17 cellular contexts compared by ENCODE assay signal in genomic region chr5:90054612-90055011, GRCh38.
A peak's percentile ranks its signal among the peaks of the same experiment; 100 is the strongest.
DNase-seq lines count a peak whose midpoint lies in the region; ATAC-seq and TF ChIP-seq lines count a peak whose summit lies in the region.
"Had no signal": no experiment of that assay in that cellular context is flagged by ENCODE, and none has a peak within 500 bp of the region (broad histone marks: within the 10 kb centered on the region; RNA-seq: fewer than 3 reads in every experiment).

No MANE protein-coding gene starts in this region.

- H3K27ac ChIP-seq in PC-3 (ENCODE audit: low read length) (peak overlapping the region; percentile 65; the same call in 1 of the 2 replicates), brain microvascular endothelial cell (peak overlapping the region; percentile 89)

- peak; percentile 53 for ATAC-seq in PC-3
- no peak for ATAC-seq in GM19035 (IDR thresholded peaks at IDR 0.05; ENCODE audit: unreplicated experiment)
- ATAC-seq in sciatic nerve, result no peak
- ATAC-seq in HG03025 (IDR thresholded peaks at IDR 0.05; ENCODE audit: low FRiP score, unreplicated experiment), result no peak
- no peak for ATAC-seq in GM18867 (IDR thresholded peaks at IDR 0.05; ENCODE audit: unreplicated experiment)

- H3K36me3 ChIP-seq in Caco-2 (ENCODE audit: control insufficient read depth, insufficient read depth, low read length) (no peaks in the 10 kb centered on the region), PC-3 (ENCODE audit: low read depth, low read length) (no peaks in the 10 kb centered on the region), brain microvascular endothelial cell (replicated peaks) (no peaks in the 10 kb centered on the region)

- H3K4me2 ChIP-seq in PC-3 (ENCODE audit: low read length), result peak overlapping the region; percentile 81

- H3K4me3 ChIP-seq in Caco-2 (ENCODE audit: low read depth, low read length) (no peak overlapping the region), PC-3 (ENCODE audit: low read length) (no peak overlapping the region), brain microvascular endothelial cell (ENCODE audit: low read depth, low read length) (no peak overlapping the region)

- peak overlapping the region; percentile 91 for H3K27ac Mint-ChIP-seq in Caco-2 (ENCODE audit: unreplicated experiment)

- peaks cover 21% of the 10 kb centered on the region for H3K4me1 ChIP-seq in Caco-2
- peaks cover 30% of the 10 kb centered on the region for H3K4me1 ChIP-seq in PC-3 (ENCODE audit: insufficient read depth, low read length)

- no peaks in the 10 kb centered on the region for H3K9me2 ChIP-seq in PC-3 (replicated peaks; ENCODE audit: low read length)

- H3K4me3 Mint-ChIP-seq in Caco-2 (ENCODE audit: unreplicated experiment), result no peak overlapping the region

- H3K9me3 ChIP-seq in Caco-2 (no peaks in the 10 kb centered on the region; the same call in 1 of the 2 replicates), PC-3 (ENCODE audit: low read length) (no peaks in the 10 kb centered on the region)

- POLR2A ChIA-PET in Caco-2 (lab: Charles Lee), result interaction anchor here (0.6 kb wide), 1 partner anchor 343 kb away, joined by 3 read pairs; no protein-coding TSS in a partner anchor
- POLR2A ChIA-PET in PC-3 (lab: Charles Lee; ENCODE audit: unreplicated experiment), result interaction anchor here (0.6 kb wide), 2 partner anchors 34 to 495 kb away, joined by 3 to 7 read pairs; no protein-coding TSS in a partner anchor

- H3K36me3 Mint-ChIP-seq in Caco-2 (ENCODE audit: insufficient read depth, unreplicated experiment), result peaks cover 5% of the 10 kb centered on the region

- CTCF ChIA-PET in Caco-2 (lab: Charles Lee), result no interaction called here
- CTCF ChIA-PET in PC-3 (lab: Charles Lee), result no interaction called here

- no peaks in the 10 kb centered on the region for H3F3A ChIP-seq in PC-3 (ENCODE audit: low read length, unreplicated experiment)

- in situ Hi-C loops in brain microvascular endothelial cell (cut with HindIII; ENCODE audit: low pct_ligation_motif_present, low sequenced_read_pairs), result no loop called here

- intact Hi-C loops in Caco-2 (cut with micrococcal nuclease; ENCODE audit: unreplicated experiment), result loop anchor here (5.0 kb wide), 1 partner anchor 352 kb away; no protein-coding TSS in a partner anchor
- intact Hi-C loops in PC-3 (cut with micrococcal nuclease), result loop anchor here (1.0 kb wide), 1 partner anchor 33 kb away; no protein-coding TSS in a partner anchor
- intact Hi-C loops in sciatic nerve (cut with DNase I), result no loop called here

- no peaks in the 10 kb centered on the region for H4K20me1 ChIP-seq in PC-3 (ENCODE audit: low read length)

- BruUV-seq in Caco-2 (replicated peaks; lab: Mats Ljungman, UMichigan) (no TSS peak), PC-3 (replicated peaks; lab: Mats Ljungman, UMichigan) (no TSS peak)

- H2AFZ ChIP-seq in PC-3 (ENCODE audit: low read length), result no peak overlapping the region

- no peaks in the 10 kb centered on the region for H3K27me3 ChIP-seq in Caco-2 (replicated peaks; ENCODE audit: control insufficient read depth, insufficient read depth, low read length)
- H3K27me3 ChIP-seq in PC-3 (ENCODE audit: low read length), result no peaks in the 10 kb centered on the region
- H3K27me3 ChIP-seq in brain microvascular endothelial cell (replicated peaks), result no peaks in the 10 kb centered on the region

- peaks cover 5% of the 10 kb centered on the region for H3K4me1 Mint-ChIP-seq in Caco-2 (ENCODE audit: low read depth, unreplicated experiment)

- no peaks in the 10 kb centered on the region for H3K9me3 Mint-ChIP-seq in Caco-2 (ENCODE audit: unreplicated experiment)

- no peak overlapping the region for H3K9ac ChIP-seq in PC-3 (ENCODE audit: low read length)

- TF ChIP-seq CTCF in Caco-2 (IDR thresholded peaks at IDR 0.05; ENCODE audit: insufficient read depth in 1 of 2, low read depth in 1 of 2, low read length in 1 of 2, severe bottlenecking in 1 of 2, unreplicated experiment in 1 of 2), result no peak
- no peak for TF ChIP-seq CTCF in PC-3 (conservative IDR thresholded peaks at IDR 0.05; ENCODE audit: low read depth, low read length)
- TF ChIP-seq CTCF in brain microvascular endothelial cell (IDR thresholded peaks at IDR 0.05; ENCODE audit: low read depth, low read length, missing control alignments), result no peak

- H3K79me2 ChIP-seq in PC-3 (ENCODE audit: low read length), result no peaks in the 10 kb centered on the region

- H3K27me3 Mint-ChIP-seq in Caco-2 (ENCODE audit: insufficient read depth, unreplicated experiment), result no peaks in the 10 kb centered on the region

- DNase-seq in Caco-2 (no peak), PC-3 (peak; percentile 84), brain microvascular endothelial cell (no peak), iris pigment epithelial cell (ENCODE audit: low read depth) (peak; percentile 61), sciatic nerve (ENCODE audit: low spot score) (no peak)
- DNase-seq: C1 segment of cervical spinal cord; IMR-90; Kasumi-1; MV-4-11; NCI-H1436; NCI-H2081 treated with DMSO at 0.1 percent for 48 hours; NCI-H524 treated with DMSO at 0.1 percent for 48 hours; NK-92 treated with Interleukin-12 subunit alpha and Interleukin-12 subunit beta, amount 100 ng/mL, for 24 hours; OCI-M1 had no signal

Comparison
In these comparisons a context has a peak if more than half of its experiments do, and no peak if none do; other contexts are left out.
1. DNase-seq: peak in PC-3 (single experiment) and iris pigment epithelial cell (single experiment); none in Caco-2 (0 of 2), brain microvascular endothelial cell (single experiment) and sciatic nerve (single experiment).